ENCODE assay signal across 32 cellular contexts in genomic region chr2:44884231-44884630, GRCh38. TPM values are rescaled to one million over a fixed set of nuclear protein-coding genes. Genes with fewer than 3 reads are reported as not detected.
"Had no signal": no experiment of that assay in that cellular context is flagged by ENCODE, and none has a peak within 500 bp of the region (broad histone marks: within the 10 kb centered on the region; RNA-seq: fewer than 3 reads in every experiment).

No MANE protein-coding gene starts in this region.

- DNase-seq: stimulated activated CD4-positive, alpha-beta T cell treated with anti-CD3 and anti-CD28 coated beads, Interleukin-2, amount 100 ng/mL, for 48 hours; stimulated activated CD4-positive, alpha-beta T cell treated with anti-CD3 and anti-CD28 coated beads, Interleukin-4, amount 100 ng/mL, for 1 hour; stimulated activated CD4-positive, alpha-beta T cell treated with anti-CD3 and anti-CD28 coated beads, Interleukin-4, amount 100 ng/mL, for 24 hours; stimulated activated CD4-positive, alpha-beta T cell treated with anti-CD3 and anti-CD28 coated beads, Interleukin-4, amount 100 ng/mL, for 4 hours; stimulated activated CD8-positive, alpha-beta memory T cell treated with anti-CD3 and anti-CD28 coated beads, Interleukin-4, amount 100 ng/mL, for 48 hours; stimulated activated naive B cell treated with anti-CD40 and anti-IgM and Interleukin-4, amounts not matched to agents 10 μg/mL and 1 μg/mL and 100 μg/mL, for 72 hours; stimulated activated naive CD4-positive, alpha-beta T cell; stimulated activated naive CD4-positive, alpha-beta T cell treated with Interleukin-2 at 50 U/mL for 16 hours; stimulated activated naive CD8-positive, alpha-beta T cell treated with anti-CD3 and anti-CD28 coated beads, Interleukin-15, amount 100 ng/mL, for 72 hours; stimulated activated naive CD8-positive, alpha-beta T cell treated with anti-CD3 and anti-CD28 coated beads, Interleukin-15, Interleukin-2, amounts not matched to agents 100 U/mL and 50 U/mL, for 24 hours; stomach; substantia nigra; testis; thyroid gland; tibial artery; transverse colon; trophoblast cell; upper lobe of left lung; upper lobe of right lung; uterus had no signal

- FAIRE-seq: urothelium cell line had no signal

- H3K36me3 Mint-ChIP-seq: stimulated activated effector memory CD8-positive, alpha-beta T cell treated with anti-CD3 and anti-CD28 coated beads, Interleukin-12 subunit alpha, Interleukin-12 subunit beta, amount 100 ng/mL, for 72 hours; stimulated activated memory B cell treated with anti-CD40 and anti-IgM and Interleukin-4, amounts not matched to agents 10 μg/mL and 1 μg/mL and 100 μg/mL, for 72 hours; stimulated activated naive B cell treated with anti-CD40 and anti-IgM and Interleukin-4, amounts not matched to agents 10 μg/mL and 1 μg/mL and 100 μg/mL, for 72 hours; type B pancreatic cell had no signal

- ATAC-seq: stimulated activated effector memory CD8-positive, alpha-beta T cell treated with anti-CD3 and anti-CD28 coated beads, Interleukin-12 subunit alpha, Interleukin-12 subunit beta, amount 100 ng/mL, for 72 hours; stimulated activated memory B cell treated with anti-CD40 and anti-IgM and Interleukin-4, amounts not matched to agents 10 μg/mL and 1 μg/mL and 100 μg/mL, for 72 hours; stimulated activated naive B cell treated with anti-CD40 and anti-IgM and Interleukin-4, amounts not matched to agents 10 μg/mL and 1 μg/mL and 100 μg/mL, for 72 hours; stimulated activated naive CD8-positive, alpha-beta T cell treated with anti-CD3 and anti-CD28 coated beads, Interleukin-15, amount 100 ng/mL, for 72 hours; stimulated activated naive CD8-positive, alpha-beta T cell treated with anti-CD3 and anti-CD28 coated beads, Interleukin-15, Interleukin-2, amounts not matched to agents 100 U/mL and 50 U/mL, for 24 hours; upper lobe of right lung had no signal

- H3K4me3 ChIP-seq: stomach, suprapubic skin, testis, thoracic aorta, thyroid gland, tibial artery, tibial nerve, transverse colon, upper lobe of left lung, upper lobe of right lung, uterus, vagina had no signal

- H3K27ac Mint-ChIP-seq: stimulated activated effector memory CD8-positive, alpha-beta T cell treated with anti-CD3 and anti-CD28 coated beads, Interleukin-12 subunit alpha, Interleukin-12 subunit beta, amount 100 ng/mL, for 72 hours; stimulated activated memory B cell treated with anti-CD40 and anti-IgM and Interleukin-4, amounts not matched to agents 10 μg/mL and 1 μg/mL and 100 μg/mL, for 72 hours; stimulated activated naive B cell treated with anti-CD40 and anti-IgM and Interleukin-4, amounts not matched to agents 10 μg/mL and 1 μg/mL and 100 μg/mL, for 72 hours; stimulated activated naive CD8-positive, alpha-beta T cell treated with anti-CD3 and anti-CD28 coated beads, Interleukin-15, amount 100 ng/mL, for 72 hours; stimulated activated naive CD8-positive, alpha-beta T cell treated with anti-CD3 and anti-CD28 coated beads, Interleukin-15, Interleukin-2, amounts not matched to agents 100 ng/mL and 50 ng/mL, for 24 hours; type B pancreatic cell had no signal

- H3K27ac ChIP-seq: stomach, suprapubic skin, testis, thoracic aorta, thyroid gland, tibial artery, tibial nerve, transverse colon, upper lobe of left lung, upper lobe of right lung, uterus, vagina had no signal

- H3K4me1 ChIP-seq: stomach, suprapubic skin, testis, thyroid gland, tibial artery, tibial nerve, transverse colon, upper lobe of left lung, upper lobe of right lung, uterus, vagina had no signal

- H3K4me1 Mint-ChIP-seq: stimulated activated effector memory CD8-positive, alpha-beta T cell treated with anti-CD3 and anti-CD28 coated beads, Interleukin-12 subunit alpha, Interleukin-12 subunit beta, amount 100 ng/mL, for 72 hours; stimulated activated memory B cell treated with anti-CD40 and anti-IgM and Interleukin-4, amounts not matched to agents 10 μg/mL and 1 μg/mL and 100 μg/mL, for 72 hours; stimulated activated naive B cell treated with anti-CD40 and anti-IgM and Interleukin-4, amounts not matched to agents 10 μg/mL and 1 μg/mL and 100 μg/mL, for 72 hours; stimulated activated naive CD8-positive, alpha-beta T cell treated with anti-CD3 and anti-CD28 coated beads, Interleukin-15, amount 100 ng/mL, for 72 hours had no signal

- H3K36me3 ChIP-seq: stomach, suprapubic skin, thoracic aorta, thyroid gland, tibial artery, tibial nerve, transverse colon, upper lobe of left lung, upper lobe of right lung, uterus, vagina had no signal

- H3K9me3 Mint-ChIP-seq: stimulated activated effector memory CD8-positive, alpha-beta T cell treated with anti-CD3 and anti-CD28 coated beads, Interleukin-12 subunit alpha, Interleukin-12 subunit beta, amount 100 ng/mL, for 72 hours; stimulated activated memory B cell treated with anti-CD40 and anti-IgM and Interleukin-4, amounts not matched to agents 10 μg/mL and 1 μg/mL and 100 μg/mL, for 72 hours; stimulated activated naive CD8-positive, alpha-beta T cell treated with anti-CD3 and anti-CD28 coated beads, Interleukin-15, amount 100 ng/mL, for 72 hours; stimulated activated naive CD8-positive, alpha-beta T cell treated with anti-CD3 and anti-CD28 coated beads, Interleukin-15, Interleukin-2, amounts not matched to agents 100 ng/mL and 50 ng/mL, for 24 hours; type B pancreatic cell had no signal

- H3K27me3 ChIP-seq: testis, thyroid gland, upper lobe of left lung, uterus, vagina had no signal

- H3K4me3 Mint-ChIP-seq: stimulated activated effector memory CD8-positive, alpha-beta T cell treated with anti-CD3 and anti-CD28 coated beads, Interleukin-12 subunit alpha, Interleukin-12 subunit beta, amount 100 ng/mL, for 72 hours; stimulated activated memory B cell treated with anti-CD40 and anti-IgM and Interleukin-4, amounts not matched to agents 10 μg/mL and 1 μg/mL and 100 μg/mL, for 72 hours; stimulated activated naive B cell treated with anti-CD40 and anti-IgM and Interleukin-4, amounts not matched to agents 10 μg/mL and 1 μg/mL and 100 μg/mL, for 72 hours; stimulated activated naive CD8-positive, alpha-beta T cell treated with anti-CD3 and anti-CD28 coated beads, Interleukin-15, amount 100 ng/mL, for 72 hours; stimulated activated naive CD8-positive, alpha-beta T cell treated with anti-CD3 and anti-CD28 coated beads, Interleukin-15, Interleukin-2, amounts not matched to agents 100 ng/mL and 50 ng/mL, for 24 hours; type B pancreatic cell had no signal

- H3K9me3 ChIP-seq: stomach, suprapubic skin, testis, thoracic aorta, thyroid gland, tibial artery, tibial nerve, transverse colon, upper lobe of left lung, upper lobe of right lung, uterus, vagina had no signal

RNA-seq across cellular contexts. Expression of gene SIX3, which starts 57.3 kb away (rescaled TPM):
- total RNA-seq: stomach, subcutaneous adipose tissue, thyroid gland, transverse colon, upper lobe of left lung, upper lobe of right lung, ureter, urinary bladder, uterus, vagina had no signal
- polyA plus RNA-seq: stomach, urinary bladder had no signal
